21 cellular contexts compared by ENCODE assay signal in the genomic region with DNA sequence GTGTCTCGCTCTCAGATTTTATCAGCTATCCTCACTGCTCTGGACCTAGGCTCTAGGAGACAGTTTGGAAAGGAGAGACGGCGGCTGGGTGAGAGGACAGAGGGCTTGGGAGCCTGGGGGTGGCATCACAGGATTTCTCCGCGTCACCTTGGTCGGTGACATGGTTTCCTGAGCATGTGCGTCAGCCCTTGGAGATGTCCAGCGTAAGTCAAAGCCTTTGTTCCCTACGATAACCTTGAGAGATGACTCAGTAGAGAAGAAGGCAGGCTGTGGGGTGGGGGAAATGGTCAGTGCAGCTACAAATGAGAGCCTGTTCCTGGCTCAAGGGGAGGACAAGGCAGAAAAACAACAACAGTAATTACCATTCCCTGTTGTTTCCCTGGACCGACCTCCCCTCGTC.
DNase-seq lines count a peak whose midpoint lies in the region; ATAC-seq and TF ChIP-seq lines count a peak whose summit lies in the region.
"Had no signal": no experiment of that assay in that cellular context is flagged by ENCODE, and none has a peak within 500 bp of the region (broad histone marks: within the 10 kb centered on the region; RNA-seq: fewer than 3 reads in every experiment).

No MANE protein-coding gene starts in this region.

- peak overlapping the region; percentile 17 to 72 for H4K8ac ChIP-seq in IMR-90 (ENCODE audit: low read depth in 2 of 2, low read length in 2 of 2)

- no peaks in the 10 kb centered on the region for H3K9me3 ChIP-seq in Caco-2
- peaks cover 2% of the 10 kb centered on the region; the same call in 1 of the 2 replicates for H3K9me3 ChIP-seq in IMR-90 (ENCODE audit: control insufficient read depth, insufficient read depth, low read length)
- H3K9me3 ChIP-seq: left ventricle myocardium inferior, upper lobe of left lung had no signal

- peak overlapping the region; percentile 94 for H3K4ac ChIP-seq in IMR-90 (ENCODE audit: low read depth, low read length)

- H3K36me3 Mint-ChIP-seq in Caco-2 (ENCODE audit: insufficient read depth, unreplicated experiment) (peaks cover 6% of the 10 kb centered on the region), endothelial cell (ENCODE audit: low read depth, unreplicated experiment) (no peaks in the 10 kb centered on the region)
- H3K36me3 Mint-ChIP-seq in activated CD4-positive, alpha-beta T cell treated with anti-CD3 and anti-CD28 coated beads, Interleukin-2, amount 10 ng/mL, durations not matched to agents 7 days and 5 days (ENCODE audit: low read depth), result no peaks in the 10 kb centered on the region

- H3K9me3 Mint-ChIP-seq in Caco-2 (ENCODE audit: unreplicated experiment), result no peaks in the 10 kb centered on the region
- H3K9me3 Mint-ChIP-seq in activated CD4-positive, alpha-beta T cell treated with anti-CD3 and anti-CD28 coated beads, Interleukin-2, amount 10 ng/mL, durations not matched to agents 7 days and 5 days, result no peaks in the 10 kb centered on the region
- H3K9me3 Mint-ChIP-seq in endothelial cell (ENCODE audit: unreplicated experiment), result no peaks in the 10 kb centered on the region
- H3K9me3 Mint-ChIP-seq: stimulated activated naive CD8-positive, alpha-beta T cell treated with anti-CD3 and anti-CD28 coated beads, Interleukin-15, Interleukin-2, amounts not matched to agents 100 ng/mL and 50 ng/mL, for 24 hours had no signal

- intact Hi-C loops in Caco-2 (cut with micrococcal nuclease; ENCODE audit: unreplicated experiment) (no loop called here), IMR-90 (cut with micrococcal nuclease) (no loop called here)

- H4K5ac ChIP-seq in IMR-90 (ENCODE audit: low read depth, low read length), result peak overlapping the region; percentile 32; the same call in 1 of the 2 replicates

- dilution Hi-C loops in IMR-90 (cut with HindIII; ENCODE audit: low sequenced_read_pairs, unreplicated experiment), result no loop called here

- H3K23ac ChIP-seq in IMR-90 (ENCODE audit: low read depth, low read length), result 0 out of 2 replicates have a peak overlapping the region, but pooled peaks have one; percentile 66

- TF ChIP-seq RAD21 in IMR-90 (IDR thresholded peaks at IDR 0.05; ENCODE audit: low read length), result no peak

- POLR2A ChIA-PET in Caco-2 (lab: Charles Lee), result no interaction called here
- POLR2A ChIA-PET in IMR-90 (lab: Charles Lee; ENCODE audit: unreplicated experiment), result no interaction called here
- POLR2A ChIA-PET in activated CD4-positive, alpha-beta T cell treated with anti-CD3 and anti-CD28 coated beads, Interleukin-2, amount 10 ng/mL, durations not matched to agents 7 days and 5 days (lab: Charles Lee), result no interaction called here

- H3K27me3 ChIP-seq in Caco-2 (replicated peaks; ENCODE audit: control insufficient read depth, insufficient read depth, low read length) (no peaks in the 10 kb centered on the region), IMR-90 (ENCODE audit: control insufficient read depth, insufficient read depth, low read length) (no peaks in the 10 kb centered on the region)
- H3K27me3 ChIP-seq: upper lobe of left lung had no signal

- H3K4me3 ChIP-seq in Caco-2 (ENCODE audit: low read depth, low read length), result no peak overlapping the region
- H3K4me3 ChIP-seq in IMR-90 (ENCODE audit: insufficient read depth, low read depth, low read length), result no peak overlapping the region
- H3K4me3 ChIP-seq: left ventricle myocardium inferior, upper lobe of left lung had no signal

- peak overlapping the region; percentile 25 for H2AK9ac ChIP-seq in IMR-90 (replicated peaks; ENCODE audit: low read depth, low read length, poor library complexity)

- CTCF ChIA-PET in Caco-2 (lab: Charles Lee), result no interaction called here
- CTCF ChIA-PET in IMR-90 (lab: Yijun Ruan, JAX), result no interaction called here
- CTCF ChIA-PET in activated CD4-positive, alpha-beta T cell treated with anti-CD3 and anti-CD28 coated beads, Interleukin-2, amount 10 ng/mL, durations not matched to agents 7 days and 5 days (lab: Charles Lee), result no interaction called here

- H3K18ac ChIP-seq in IMR-90 (ENCODE audit: low read depth, low read length), result peak overlapping the region; percentile 72; the same call in 1 of the 2 replicates

- peak overlapping the region; percentile 80; the same call in 1 of the 3 replicates for H2BK15ac ChIP-seq in IMR-90 (ENCODE audit: low read depth, low read length)

- 63% methylated on average over 3 of the region's 11 CpGs; no CpG with 5 or more reads in 1 of the 2 experiments for WGBS in IMR-90 (ENCODE audit: extremely low coverage in 2 of 2, insufficient read length in 1 of 2), 2 experiments

- H3K27ac Mint-ChIP-seq in Caco-2 (ENCODE audit: unreplicated experiment) (peak overlapping the region; percentile 53), endothelial cell (ENCODE audit: unreplicated experiment) (no peak overlapping the region)
- no peak overlapping the region for H3K27ac Mint-ChIP-seq in activated CD4-positive, alpha-beta T cell treated with anti-CD3 and anti-CD28 coated beads, Interleukin-2, amount 10 ng/mL, durations not matched to agents 7 days and 5 days
- H3K27ac Mint-ChIP-seq: stimulated activated naive CD8-positive, alpha-beta T cell treated with anti-CD3 and anti-CD28 coated beads, Interleukin-15, Interleukin-2, amounts not matched to agents 100 ng/mL and 50 ng/mL, for 24 hours had no signal

- peak overlapping the region; percentile 81 for H2AFZ ChIP-seq in IMR-90 (replicated peaks; ENCODE audit: low read length, poor library complexity)

- DNase-seq in Caco-2 (peak; percentile 16 to 61), IMR-90 (peak; percentile 85), astrocyte of the hippocampus (ENCODE audit: low read depth, low spot score) (peak; percentile 44), islet precursor cell (peak; percentile 99), endothelial cell (ENCODE audit: low spot score) (no peak), NCI-H2081 (lab: John Stamatoyannopoulos, UW) (no peak), UCSD-AML1 (lab: John Stamatoyannopoulos, UW; ENCODE audit: unreplicated experiment) (no peak)
- DNase-seq in activated CD4-positive, alpha-beta T cell treated with anti-CD3 and anti-CD28 coated beads, Interleukin-2, amount 10 ng/mL, durations not matched to agents 7 days and 5 days, result no peak
- DNase-seq: amniotic stem cell, H7, left ventricle myocardium inferior, NCI-H1092, NCI-H2107, NCI-H526, right cardiac atrium, SHP77 treated with DMSO at 0.1 percent for 48 hours, upper lobe of left lung had no signal

- H4K20me1 ChIP-seq in IMR-90 (ENCODE audit: insufficient read depth, low read length), result no peaks in the 10 kb centered on the region

- H3K56ac ChIP-seq in IMR-90 (ENCODE audit: extremely low read depth, insufficient read depth, low read length), result no peak overlapping the region; the same call in 1 of the 2 replicates

- H4K91ac ChIP-seq in IMR-90 (ENCODE audit: insufficient read depth, low read depth, low read length), result peak overlapping the region; percentile 72

- H3K4me3 Mint-ChIP-seq in Caco-2 (ENCODE audit: unreplicated experiment), result no peak overlapping the region
- H3K4me3 Mint-ChIP-seq in activated CD4-positive, alpha-beta T cell treated with anti-CD3 and anti-CD28 coated beads, Interleukin-2, amount 10 ng/mL, durations not matched to agents 7 days and 5 days, result no peak overlapping the region
- no peak overlapping the region for H3K4me3 Mint-ChIP-seq in endothelial cell (ENCODE audit: unreplicated experiment)
- H3K4me3 Mint-ChIP-seq: CD14-positive monocyte; stimulated activated naive CD8-positive, alpha-beta T cell treated with anti-CD3 and anti-CD28 coated beads, Interleukin-15, Interleukin-2, amounts not matched to agents 100 ng/mL and 50 ng/mL, for 24 hours had no signal

- BruUV-seq in Caco-2 (replicated peaks; lab: Mats Ljungman, UMichigan), result no TSS peak
- BruUV-seq in IMR-90 (replicated peaks; lab: Mats Ljungman, UMichigan), result no TSS peak

- H3K9ac ChIP-seq in IMR-90 (ENCODE audit: low read depth, low read length), result no peak overlapping the region; the same call in 1 of the 2 replicates
- H3K9ac ChIP-seq: KMS-11 had no signal

- H3K27ac ChIP-seq in IMR-90 (ENCODE audit: insufficient read depth, low read length), result no peak overlapping the region; the same call in 1 of the 2 replicates
- H3K27ac ChIP-seq: KMS-11, left ventricle myocardium inferior, upper lobe of left lung had no signal

- TF ChIP-seq CTCF in Caco-2 (IDR thresholded peaks at IDR 0.05; ENCODE audit: insufficient read depth in 1 of 2, low read depth in 1 of 2, low read length in 1 of 2, severe bottlenecking in 1 of 2, unreplicated experiment in 1 of 2) (no peak), IMR-90 (conservative IDR thresholded peaks at IDR 0.05; ENCODE audit: low read depth, low read length) (no peak), endothelial cell (IDR thresholded peaks at IDR 0.05; ENCODE audit: unreplicated experiment) (no peak)

- peaks cover 7% of the 10 kb centered on the region for H3K9me1 ChIP-seq in IMR-90 (ENCODE audit: insufficient read depth, low read length)

- H3K4me1 Mint-ChIP-seq in Caco-2 (ENCODE audit: low read depth, unreplicated experiment) (peaks cover 2% of the 10 kb centered on the region), endothelial cell (ENCODE audit: unreplicated experiment) (no peaks in the 10 kb centered on the region)
- no peaks in the 10 kb centered on the region for H3K4me1 Mint-ChIP-seq in activated CD4-positive, alpha-beta T cell treated with anti-CD3 and anti-CD28 coated beads, Interleukin-2, amount 10 ng/mL, durations not matched to agents 7 days and 5 days

- H3K36me3 ChIP-seq in Caco-2 (ENCODE audit: control insufficient read depth, insufficient read depth, low read length), result no peaks in the 10 kb centered on the region
- no peaks in the 10 kb centered on the region for H3K36me3 ChIP-seq in IMR-90 (ENCODE audit: control insufficient read depth, insufficient read depth, low read length)
- H3K36me3 ChIP-seq: left ventricle myocardium inferior, upper lobe of left lung had no signal

- H2BK20ac ChIP-seq in IMR-90 (ENCODE audit: low read depth, low read length), result peak overlapping the region; percentile 94

- H2AK5ac ChIP-seq in IMR-90 (ENCODE audit: low read depth, low read length), result peak overlapping the region; percentile 83

- peak overlapping the region; percentile 90 for H3K14ac ChIP-seq in IMR-90 (replicated peaks; ENCODE audit: low read depth, low read length)

- H3K4me1 ChIP-seq in Caco-2 (peaks cover 12% of the 10 kb centered on the region), IMR-90 (ENCODE audit: control insufficient read depth, insufficient read depth, low read length) (peaks cover 4% of the 10 kb centered on the region; the same call in 1 of the 2 replicates)
- H3K4me1 ChIP-seq: left ventricle myocardium inferior, upper lobe of left lung had no signal

- in situ Hi-C loops in IMR-90 (cut with MboI; ENCODE audit: low sequenced_read_pairs), result no loop called here

- H3K4me2 ChIP-seq in IMR-90 (ENCODE audit: low read depth, low read length), result no peak overlapping the region
- H3K4me2 ChIP-seq: KMS-11 had no signal

- no peaks in the 10 kb centered on the region for H3K27me3 Mint-ChIP-seq in Caco-2 (ENCODE audit: insufficient read depth, unreplicated experiment)
- no peaks in the 10 kb centered on the region for H3K27me3 Mint-ChIP-seq in activated CD4-positive, alpha-beta T cell treated with anti-CD3 and anti-CD28 coated beads, Interleukin-2, amount 10 ng/mL, durations not matched to agents 7 days and 5 days
- no peaks in the 10 kb centered on the region for H3K27me3 Mint-ChIP-seq in endothelial cell (ENCODE audit: unreplicated experiment)
- H3K27me3 Mint-ChIP-seq: stimulated activated naive CD8-positive, alpha-beta T cell treated with anti-CD3 and anti-CD28 coated beads, Interleukin-15, Interleukin-2, amounts not matched to agents 100 ng/mL and 50 ng/mL, for 24 hours had no signal

- H2BK5ac ChIP-seq in IMR-90 (ENCODE audit: low read depth, low read length, poor library complexity, severe bottlenecking), result peak overlapping the region; percentile 55

- peak; percentile 74 for ATAC-seq in IMR-90 (ENCODE audit: low read depth)
- ATAC-seq: activated CD4-positive, CD25-positive, alpha-beta regulatory T cell treated with anti-CD3 and anti-CD28 coated beads, Interleukin-2, amount 50 U/mL, for 24 hours; right cardiac atrium had no signal

- no peak for TF ChIP-seq POLR2A in IMR-90 (IDR thresholded peaks at IDR 0.05; ENCODE audit: low read depth, low read length)

- peak overlapping the region; percentile 92 for H2BK120ac ChIP-seq in IMR-90 (ENCODE audit: low read depth, low read length)

- no peaks in the 10 kb centered on the region for H3K79me1 ChIP-seq in IMR-90 (ENCODE audit: low read depth in 1 of 2, low read length in 2 of 2)

Comparison
In these comparisons a context has a peak if more than half of its experiments do, and no peak if none do; other contexts are left out.
1. DNase-seq: peak in Caco-2 (2 of 2), IMR-90 (single experiment), astrocyte of the hippocampus (single experiment) and islet precursor cell (single experiment); none in activated CD4-positive, alpha-beta T cell treated with anti-CD3 and anti-CD28 coated beads, Interleukin-2, amount 10 ng/mL, durations not matched to agents 7 days and 5 days (single experiment), endothelial cell (single experiment), NCI-H2081 (0 of 2) and UCSD-AML1 (single experiment).